ENCODE assay signal across 15 cellular contexts in genomic region chr15:72758195-72758594, GRCh38. TPM values are rescaled to one million over a fixed set of nuclear protein-coding genes. Genes with fewer than 3 reads are reported as not detected.
A peak's percentile ranks its signal among the peaks of the same experiment; 100 is the strongest.
DNase-seq lines count a peak whose midpoint lies in the region; ATAC-seq and TF ChIP-seq lines count a peak whose summit lies in the region.
"Had no signal": no experiment of that assay in that cellular context is flagged by ENCODE, and none has a peak within 500 bp of the region (broad histone marks: within the 10 kb centered on the region; RNA-seq: fewer than 3 reads in every experiment).

No MANE protein-coding gene starts in this region.

- TF ChIP-seq CTCF in epithelial cell of esophagus (IDR thresholded peaks at IDR 0.05; ENCODE audit: insufficient read depth, low read depth, low read length, missing control alignments), result no peak
- no peak for TF ChIP-seq CTCF in omental fat pad (IDR thresholded peaks at IDR 0.05)
- no peak for TF ChIP-seq CTCF in BE2C (IDR thresholded peaks at IDR 0.05; ENCODE audit: low read depth, low read length)

- H3K27me3 ChIP-seq in SJSA1 (replicated peaks), result no peaks in the 10 kb centered on the region
- H3K27me3 ChIP-seq in BE2C, result no peaks in the 10 kb centered on the region
- H3K27me3 ChIP-seq: Peyer's patch had no signal

- ATAC-seq in omental fat pad (ENCODE audit: low FRiP score) (peak; percentile 41), HG02678 (IDR thresholded peaks at IDR 0.05; ENCODE audit: unreplicated experiment) (no peak)
- ATAC-seq: activated CD4-positive, CD25-positive, alpha-beta regulatory T cell treated with anti-CD3 and anti-CD28 coated beads, Interleukin-2, amount 50 U/mL, for 24 hours had no signal

- DNase-seq in ELR (ENCODE audit: low read depth) (peak; percentile 90), SJSA1 (ENCODE audit: low read depth in 1 of 2, low spot score in 2 of 2) (peak; percentile 91 to 96), epithelial cell of esophagus (ENCODE audit: low read depth) (peak; percentile 76), omental fat pad (ENCODE audit: low spot score) (no peak), NCI-H1417 treated with DMSO at 0.1 percent for 48 hours (lab: John Stamatoyannopoulos, UW) (no peak), BE2C (no peak), T-helper 2 cell (no peak)
- DNase-seq: DMS79; H7; NCI-H2029; Peyer's patch; stimulated activated naive CD4-positive, alpha-beta T cell treated with Interleukin-2 at 50 U/mL for 16 hours had no signal

- peak overlapping the region; percentile 82 for H3K27ac ChIP-seq in SJSA1
- H3K27ac ChIP-seq: HL-60, Peyer's patch had no signal

- H3K36me3 ChIP-seq in SJSA1, result peaks cover 53% of the 10 kb centered on the region
- H3K36me3 ChIP-seq in BE2C, result peaks cover 45% of the 10 kb centered on the region

- H3K9me3 ChIP-seq in SJSA1 (replicated peaks) (no peaks in the 10 kb centered on the region), BE2C (no peaks in the 10 kb centered on the region)
- H3K9me3 ChIP-seq: Peyer's patch had no signal

- H3K4me1 ChIP-seq in SJSA1 (replicated peaks), result peaks cover 27% of the 10 kb centered on the region
- H3K4me1 ChIP-seq in BE2C, result no peaks in the 10 kb centered on the region
- H3K4me1 ChIP-seq: Peyer's patch had no signal

- H3K4me3 ChIP-seq in SJSA1, result no peak overlapping the region
- H3K4me3 ChIP-seq in epithelial cell of esophagus (ENCODE audit: low read length), result no peak overlapping the region
- no peak overlapping the region for H3K4me3 ChIP-seq in BE2C (ENCODE audit: low read depth, low read length)
- H3K4me3 ChIP-seq: Peyer's patch had no signal

RNA-seq across cellular contexts. Expression of gene ADPGK, which starts 25.4 kb away (rescaled TPM):
- total RNA-seq in SJSA1 (2014; rRNA removed; shearing (Covaris generic)), result 57.7 and 83.8 TPM in 2 replicates
- 10 to 100 TPM; 45.7 to 93.2 (median 61.1) TPM for total RNA-seq in omental fat pad
- 25.7 TPM for polyA plus RNA-seq in BE2C (2012; ENCODE audit: insufficient read depth, insufficient read length, low read depth)

Comparison
In these comparisons a context has a peak if more than half of its experiments do, and no peak if none do; other contexts are left out.
1. DNase-seq: peak in ELR (single experiment), SJSA1 (2 of 2) and epithelial cell of esophagus (single experiment); none in omental fat pad (single experiment), NCI-H1417 treated with DMSO at 0.1 percent for 48 hours (single experiment), BE2C (single experiment) and T-helper 2 cell (0 of 5).